31 cellular contexts compared by ENCODE assay signal in genomic region chr17:49278076-49278475, GRCh38. TPM values are rescaled to one million over a fixed set of nuclear protein-coding genes. Genes with fewer than 3 reads are reported as not detected.
"Had no signal": no experiment of that assay in that cellular context is flagged by ENCODE, and none has a peak within 500 bp of the region (broad histone marks: within the 10 kb centered on the region; RNA-seq: fewer than 3 reads in every experiment).

No MANE protein-coding gene starts in this region.

- H3K36me3 Mint-ChIP-seq: activated CD4-positive, alpha-beta memory T cell treated with anti-CD3 and anti-CD28 coated beads for 36 hours; activated naive CD4-positive, alpha-beta T cell treated with anti-CD3 and anti-CD28 coated beads, Interleukin-2, amount 50 U/mL, for 72 hours; brain had no signal

- H3K9me3 Mint-ChIP-seq: activated CD4-positive, alpha-beta memory T cell treated with anti-CD3 and anti-CD28 coated beads for 36 hours; activated CD4-positive, alpha-beta T cell treated with anti-CD3 and anti-CD28 coated beads, Interleukin-2, amount 10 ng/mL, durations not matched to agents 7 days and 5 days; activated naive CD4-positive, alpha-beta T cell treated with anti-CD3 and anti-CD28 coated beads, Interleukin-2, amount 50 U/mL, for 72 hours; activated naive CD8-positive, alpha-beta T cell treated with anti-CD3 and anti-CD28 coated beads, Interleukin-2, amount 50 U/mL, for 24 hours; activated T-cell treated with anti-CD3 and anti-CD28 coated beads, Interleukin-2, amount 50 U/mL, for 4 hours had no signal

- H3K9ac ChIP-seq: KMS-11, SK-N-SH had no signal

- H3K27ac Mint-ChIP-seq: activated CD4-positive, alpha-beta memory T cell treated with anti-CD3 and anti-CD28 coated beads for 36 hours; activated CD4-positive, alpha-beta T cell treated with anti-CD3 and anti-CD28 coated beads, Interleukin-2, amount 10 ng/mL, durations not matched to agents 7 days and 5 days; activated naive CD4-positive, alpha-beta T cell treated with anti-CD3 and anti-CD28 coated beads, Interleukin-2, amount 50 U/mL, for 72 hours; activated naive CD8-positive, alpha-beta T cell treated with anti-CD3 and anti-CD28 coated beads, Interleukin-2, amount 50 U/mL, for 24 hours; brain had no signal

- H3K27me3 ChIP-seq: ascending aorta, MG63, Peyer's patch, SJCRH30 had no signal

- H3K36me3 ChIP-seq: ascending aorta, MG63, Peyer's patch, SJCRH30 had no signal

- H3K4me2 ChIP-seq: KMS-11, SK-N-SH had no signal

- ATAC-seq: activated naive CD4-positive, alpha-beta T cell treated with anti-CD3 and anti-CD28 coated beads, Interleukin-2, amount 50 U/mL, for 72 hours; activated naive CD8-positive, alpha-beta T cell treated with anti-CD3 and anti-CD28 coated beads, Interleukin-2, amount 50 U/mL, for 24 hours; activated T-cell treated with anti-CD3 and anti-CD28 coated beads, Interleukin-2, amount 50 U/mL, for 4 hours had no signal

- H3K27me3 Mint-ChIP-seq: activated CD4-positive, alpha-beta memory T cell treated with anti-CD3 and anti-CD28 coated beads for 36 hours; activated CD4-positive, alpha-beta T cell treated with anti-CD3 and anti-CD28 coated beads, Interleukin-2, amount 10 ng/mL, durations not matched to agents 7 days and 5 days; activated naive CD8-positive, alpha-beta T cell treated with anti-CD3 and anti-CD28 coated beads, Interleukin-2, amount 50 U/mL, for 24 hours had no signal

- H3K4me3 ChIP-seq: ascending aorta, MG63, Peyer's patch, SJCRH30 had no signal

- H3K4me3 Mint-ChIP-seq: activated CD4-positive, alpha-beta memory T cell treated with anti-CD3 and anti-CD28 coated beads for 36 hours; activated CD4-positive, alpha-beta T cell treated with anti-CD3 and anti-CD28 coated beads, Interleukin-2, amount 10 ng/mL, durations not matched to agents 7 days and 5 days; activated naive CD8-positive, alpha-beta T cell treated with anti-CD3 and anti-CD28 coated beads, Interleukin-2, amount 50 U/mL, for 24 hours; activated T-cell treated with anti-CD3 and anti-CD28 coated beads, Interleukin-2, amount 50 U/mL, for 4 hours; brain had no signal

- H3K27ac ChIP-seq: ascending aorta, KMS-11, Peyer's patch, RWPE1, SJCRH30, VCaP had no signal

- H3K9me3 ChIP-seq: ascending aorta, Peyer's patch, SJCRH30 had no signal

- H3K4me1 ChIP-seq: ascending aorta, Peyer's patch, SJCRH30 had no signal

- DNase-seq: activated CD4-positive, alpha-beta memory T cell treated with anti-CD3 and anti-CD28 coated beads for 36 hours; activated CD4-positive, alpha-beta T cell treated with anti-CD3 and anti-CD28 coated beads, Interleukin-2, amount 10 ng/mL, durations not matched to agents 7 days and 5 days; activated CD4-positive, CD25-positive, alpha-beta regulatory T cell; activated CD8-positive, alpha-beta memory T cell treated with anti-CD3 and anti-CD28 coated beads for 24 hours; activated effector memory CD4-positive, alpha-beta T cell treated with anti-CD3 and anti-CD28 coated beads, Interleukin-2, amount 50 U/mL, for 16 hours; activated naive CD4-positive, alpha-beta T cell treated with Interleukin-2 at 50 U/mL for 16 hours; activated naive CD8-positive, alpha-beta T cell treated with anti-CD3 and anti-CD28 coated beads, Interleukin-2, amount 50 U/mL, for 24 hours; activated T-cell treated with anti-CD3 and anti-CD28 coated beads, Interleukin-2, amount 50 U/mL, for 4 hours; amniotic stem cell; MG63; NCI-H1092 treated with DMSO at 0.1 percent for 48 hours; NCI-H1436; NCI-H1694 treated with DMSO at 0.1 percent for 48 hours; NCI-H2029 treated with DMSO at 0.1 percent for 48 hours; NCI-H345; NCI-H510A; NCI-H526 treated with DMSO at 0.1 percent for 48 hours; NCI-H82; OCI-M1; Right ventricle myocardium superior; SJCRH30; SK-N-SH; T-helper 1 cell had no signal

- H3K4me1 Mint-ChIP-seq: activated CD4-positive, alpha-beta T cell treated with anti-CD3 and anti-CD28 coated beads, Interleukin-2, amount 10 ng/mL, durations not matched to agents 7 days and 5 days; activated naive CD8-positive, alpha-beta T cell treated with anti-CD3 and anti-CD28 coated beads, Interleukin-2, amount 50 U/mL, for 24 hours; brain had no signal

RNA-seq across cellular contexts. Expression of gene PHOSPHO1, which starts 47.5 kb away (rescaled TPM):
- total RNA-seq: activated CD4-positive, alpha-beta memory T cell treated with anti-CD3 and anti-CD28 coated beads for 36 hours; activated CD4-positive, alpha-beta T cell treated with anti-CD3 and anti-CD28 coated beads, Interleukin-2, amount 10 ng/mL, durations not matched to agents 7 days and 5 days; activated naive CD4-positive, alpha-beta T cell treated with anti-CD3 and anti-CD28 coated beads, Interleukin-2, amount 50 U/mL, for 72 hours; ascending aorta; Peyer's patch; SJCRH30; T-helper 2 cell treated with Interferon-gamma antibody and Interleukin-4, amounts not matched to agents 100 ng/mL and 5 ng/mL, for 36 hours had no signal
- polyA plus RNA-seq: SK-N-SH had no signal
